Comparison of ENCODE assay signal across 1 cellular context in the genomic region with DNA sequence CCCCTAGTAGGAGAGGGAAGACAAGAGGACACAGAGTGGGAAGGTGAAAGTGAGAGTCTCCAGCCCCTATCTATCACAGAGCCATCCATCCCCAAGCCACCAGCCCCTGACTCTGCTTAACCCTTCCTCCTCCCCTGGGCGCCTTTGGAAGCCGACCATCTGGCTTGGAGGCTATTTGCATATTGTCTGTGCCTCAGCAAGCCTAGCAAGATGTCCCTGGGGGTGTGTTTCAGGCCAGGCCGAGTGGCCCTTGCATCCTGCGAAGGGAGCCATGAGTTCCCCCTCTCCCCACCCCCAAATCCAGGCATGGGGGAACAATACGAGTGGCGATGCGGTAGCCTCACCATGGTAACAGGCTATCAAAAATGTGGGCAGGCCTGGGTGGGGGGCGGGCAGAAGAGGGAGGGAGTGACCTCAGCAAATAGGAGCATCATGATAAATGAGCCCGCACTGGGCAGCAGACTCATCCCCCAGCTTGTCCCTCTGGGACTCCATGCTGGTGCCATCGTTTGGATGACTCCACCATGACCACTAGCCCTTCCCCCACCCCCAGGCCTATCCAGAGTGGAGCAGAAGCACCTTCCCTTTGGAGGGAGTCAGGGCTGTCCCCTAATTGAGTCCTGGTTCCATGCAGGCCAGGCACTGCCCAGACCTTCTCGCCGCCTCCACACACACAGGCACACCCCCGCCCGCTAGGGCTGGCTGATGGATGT.
TF ChIP-seq lines count a peak whose summit lies in the region.

No MANE protein-coding gene starts in this region.

TF ChIP-seq in WTC11, 78 proteins besides CTCF, POLR2A, EP300 and RAD21 (continued from another document):
- TF ChIP-seq, protein P1, sequence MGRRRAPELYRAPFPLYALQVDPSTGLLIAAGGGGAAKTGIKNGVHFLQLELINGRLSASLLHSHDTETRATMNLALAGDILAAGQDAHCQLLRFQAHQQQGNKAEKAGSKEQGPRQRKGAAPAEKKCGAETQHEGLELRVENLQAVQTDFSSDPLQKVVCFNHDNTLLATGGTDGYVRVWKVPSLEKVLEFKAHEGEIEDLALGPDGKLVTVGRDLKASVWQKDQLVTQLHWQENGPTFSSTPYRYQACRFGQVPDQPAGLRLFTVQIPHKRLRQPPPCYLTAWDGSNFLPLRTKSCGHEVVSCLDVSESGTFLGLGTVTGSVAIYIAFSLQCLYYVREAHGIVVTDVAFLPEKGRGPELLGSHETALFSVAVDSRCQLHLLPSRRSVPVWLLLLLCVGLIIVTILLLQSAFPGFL (CRISPR knock-in tag; IDR thresholded peaks at IDR 0.05; ENCODE audit: borderline replicate concordance): no peak
- TF ChIP-seq ELF4 (CRISPR knock-in tag; IDR thresholded peaks at IDR 0.05; ENCODE audit: low read depth) (no peak), FOXP1 (CRISPR knock-in tag; IDR thresholded peaks at IDR 0.05; ENCODE audit: borderline replicate concordance) (no peak), ZNF263 (CRISPR knock-in tag; IDR thresholded peaks at IDR 0.05; ENCODE audit: low read depth) (no peak), ESRRA (CRISPR knock-in tag; IDR thresholded peaks at IDR 0.05; ENCODE audit: borderline replicate concordance) (no peak), SMAD4 (CRISPR knock-in tag; IDR thresholded peaks at IDR 0.05) (no peak), NR1H2 (CRISPR knock-in tag; IDR thresholded peaks at IDR 0.05) (no peak), ZBTB21 (CRISPR knock-in tag; IDR thresholded peaks at IDR 0.05; ENCODE audit: borderline replicate concordance) (no peak), CBFB (CRISPR knock-in tag; IDR thresholded peaks at IDR 0.05; ENCODE audit: low read depth) (no peak), GRHL2 (CRISPR knock-in tag; IDR thresholded peaks at IDR 0.05; ENCODE audit: insufficient replicate concordance, severe bottlenecking) (no peak)
